ENCODE assay signal across 1 cellular context in genomic region chr7:129359641-129360040, GRCh38.
TF ChIP-seq lines count a peak whose summit lies in the region.

No MANE protein-coding gene starts in this region.

TF ChIP-seq in IMR-90, 13 proteins besides CTCF, POLR2A, EP300 and RAD21:
- TF ChIP-seq BHLHE40 (IDR thresholded peaks at IDR 0.05; ENCODE audit: low read depth, low read length) = no peak
- no peak for TF ChIP-seq MAFK (IDR thresholded peaks at IDR 0.05; ENCODE audit: low read depth, low read length)
- no peak for TF ChIP-seq MAZ (IDR thresholded peaks at IDR 0.05; ENCODE audit: borderline replicate concordance, low read depth, low read length)
- TF ChIP-seq RCOR1 (IDR thresholded peaks at IDR 0.05; ENCODE audit: insufficient replicate concordance, low read length) = no peak
- TF ChIP-seq SMC3 (IDR thresholded peaks at IDR 0.05; ENCODE audit: low read depth, low read length) = no peak
- no peak for TF ChIP-seq CEBPB (IDR thresholded peaks at IDR 0.05; ENCODE audit: low read depth, low read length)
- no peak for TF ChIP-seq ELK1 (IDR thresholded peaks at IDR 0.05; ENCODE audit: borderline replicate concordance, low read depth, low read length)
- TF ChIP-seq MXI1 (IDR thresholded peaks at IDR 0.05; ENCODE audit: borderline replicate concordance, low read depth, low read length) = no peak
- TF ChIP-seq USF2 (IDR thresholded peaks at IDR 0.05; ENCODE audit: low read depth, low read length) = no peak
- TF ChIP-seq RFX5 (IDR thresholded peaks at IDR 0.05; ENCODE audit: low read depth, low read length) = no peak
- TF ChIP-seq FOS (IDR thresholded peaks at IDR 0.05; ENCODE audit: low read depth, low read length) = no peak
- no peak for TF ChIP-seq CHD1 (IDR thresholded peaks at IDR 0.05; ENCODE audit: low read depth, low read length)
- TF ChIP-seq NFE2L2 (IDR thresholded peaks at IDR 0.05; ENCODE audit: low read depth, low read length) = no peak
